Comparison of ENCODE assay signal across 19 cellular contexts in the genomic region with DNA sequence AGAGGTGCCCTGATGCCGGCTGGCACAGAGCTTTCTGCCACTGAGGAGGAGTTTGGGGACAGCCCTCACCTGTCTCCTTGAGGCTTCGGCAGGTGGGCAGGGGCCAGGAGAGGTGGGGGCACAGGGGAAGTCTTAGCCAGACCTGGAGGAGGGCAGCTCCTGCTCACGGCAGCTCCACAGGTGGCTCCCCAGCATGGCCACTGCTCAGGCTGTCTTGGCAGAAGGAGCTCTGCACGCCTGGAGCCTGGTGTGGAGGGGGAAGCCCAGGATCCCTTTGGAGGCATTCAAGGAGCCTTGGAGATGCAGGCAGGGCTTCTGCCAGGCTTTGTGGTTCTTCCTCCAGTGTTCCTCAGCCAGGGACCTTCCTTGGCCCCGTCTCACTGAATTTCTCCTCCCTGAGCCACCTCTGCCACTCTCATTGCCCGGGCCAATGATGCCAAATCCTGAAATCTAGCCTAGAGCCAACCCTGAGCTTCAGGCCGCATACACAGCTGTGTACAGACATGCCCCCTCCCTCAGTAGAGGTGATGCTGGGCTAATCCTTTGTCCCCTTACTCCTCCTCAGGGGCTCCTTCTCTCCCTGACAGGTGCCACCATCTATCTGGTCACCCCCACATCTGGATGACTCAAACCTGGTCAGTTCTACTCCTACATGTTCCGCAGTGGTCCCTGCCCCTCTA.
"Had no signal": no experiment of that assay in that cellular context is flagged by ENCODE, and none has a peak within 500 bp of the region (broad histone marks: within the 10 kb centered on the region; RNA-seq: fewer than 3 reads in every experiment).

No MANE protein-coding gene starts in this region.

- H3K27me3 ChIP-seq: brain microvascular endothelial cell, ovary, tibial nerve had no signal

- DNase-seq: activated CD4-positive, alpha-beta T cell treated with anti-CD3 and anti-CD28 coated beads for 1 hour; activated CD4-positive, alpha-beta T cell treated with anti-CD3 and anti-CD28 coated beads, Interleukin-2, amount 50 U/mL, for 4 hours; activated effector memory CD4-positive, alpha-beta T cell treated with anti-CD3 and anti-CD28 coated beads, Interleukin-2, amount 50 U/mL, for 16 hours; activated naive CD4-positive, alpha-beta T cell treated with anti-CD3 and anti-CD28 coated beads, Interleukin-2, amount 50 U/mL, for 16 hours; activated T-cell treated with anti-CD3 and anti-CD28 coated beads, Interleukin-2, amount 50 U/mL, for 48 hours; brain microvascular endothelial cell; central memory CD4-positive, alpha-beta T cell; erythroblast; left ventricle myocardium inferior; stimulated activated CD4-positive, alpha-beta T cell treated with anti-CD3 and anti-CD28 coated beads, Interleukin-4, amount 100 ng/mL, for 4 hours; stimulated activated naive CD4-positive, alpha-beta T cell; SW 1271; WERI-Rb-1 had no signal

- H3K4me1 Mint-ChIP-seq: memory B cell had no signal

- H3K27ac Mint-ChIP-seq: memory B cell had no signal

- H3K4me2 ChIP-seq: smooth muscle cell had no signal

- H3K27ac ChIP-seq: brain microvascular endothelial cell, coronary artery, ovary, tibial nerve, WERI-Rb-1 had no signal

- H3K4me3 ChIP-seq: coronary artery, left ventricle myocardium inferior, ovary, smooth muscle cell, tibial nerve had no signal

- H3K9me3 Mint-ChIP-seq: memory B cell had no signal

- H3K36me3 ChIP-seq: brain microvascular endothelial cell, left ventricle myocardium inferior, ovary, tibial nerve, WERI-Rb-1 had no signal

- H3K4me3 Mint-ChIP-seq: memory B cell had no signal

- H3K9me3 ChIP-seq: left ventricle myocardium inferior, ovary, tibial nerve had no signal

- ATAC-seq: sciatic nerve had no signal
